In the genomic region with DNA sequence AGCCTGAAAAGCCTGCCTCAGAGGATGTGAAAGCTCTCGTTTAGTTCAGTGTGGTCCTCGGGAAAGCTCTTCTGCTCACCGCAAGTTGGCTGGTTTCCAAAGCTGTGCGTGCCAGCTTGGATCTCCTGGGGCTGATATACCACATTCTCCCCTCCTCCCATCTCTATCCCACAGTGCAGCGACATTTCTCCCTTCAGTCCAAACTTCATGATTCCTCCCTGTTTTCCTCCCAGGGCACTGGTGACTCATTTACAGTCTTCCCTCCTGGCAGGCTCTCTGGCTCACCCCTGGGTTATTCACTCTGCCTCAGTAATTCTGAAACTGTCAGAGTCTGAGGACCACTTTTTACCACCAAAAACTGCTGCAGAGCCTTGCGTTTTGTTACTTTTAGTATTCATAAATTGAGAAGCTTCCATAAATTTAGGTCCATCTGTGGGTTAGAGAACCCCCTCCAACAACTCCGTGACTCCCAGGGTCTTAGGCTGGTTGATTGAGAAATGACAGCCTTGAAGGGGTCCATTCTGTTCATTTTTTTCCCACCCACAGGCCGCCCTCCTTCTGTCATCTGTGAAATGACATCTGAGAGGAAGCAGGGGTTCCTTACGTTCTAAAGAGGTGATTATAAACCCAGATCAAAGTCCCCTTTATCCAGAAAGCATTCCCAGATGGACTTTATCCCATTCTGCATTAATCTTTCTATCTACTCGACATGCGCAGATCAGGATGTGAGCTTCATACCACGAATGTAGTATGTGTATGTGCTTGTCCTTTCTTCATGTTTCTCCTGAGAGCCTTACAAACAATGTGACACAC, we compare ENCODE assay signal across 11 cellular contexts. TPM values are rescaled to one million over a fixed set of nuclear protein-coding genes. Genes with fewer than 3 reads are reported as not detected.
A peak's percentile ranks its signal among the peaks of the same experiment; 100 is the strongest.
DNase-seq lines count a peak whose midpoint lies in the region; ATAC-seq and TF ChIP-seq lines count a peak whose summit lies in the region.
"Had no signal": no experiment of that assay in that cellular context is flagged by ENCODE, and none has a peak within 500 bp of the region (broad histone marks: within the 10 kb centered on the region; RNA-seq: fewer than 3 reads in every experiment).

No MANE protein-coding gene starts in this region.

- H3K9me3 Mint-ChIP-seq in activated T-cell treated with anti-CD3 and anti-CD28 coated beads, Interleukin-2, amount 50 U/mL, for 4 hours, result no peaks in the 10 kb centered on the region
- H3K9me3 Mint-ChIP-seq: naive B cell had no signal

- no peak for ATAC-seq in HG03175 (IDR thresholded peaks at IDR 0.05; ENCODE audit: unreplicated experiment)
- ATAC-seq in activated T-cell treated with anti-CD3 and anti-CD28 coated beads, Interleukin-2, amount 50 U/mL, for 4 hours, result no peak
- no peak for ATAC-seq in HG03108 (IDR thresholded peaks at IDR 0.05; ENCODE audit: unreplicated experiment)

- H3K4me3 ChIP-seq in astrocyte of the cerebellum (ENCODE audit: low read depth, low read length), result no peak overlapping the region

- H3K27me3 Mint-ChIP-seq in activated T-cell treated with anti-CD3 and anti-CD28 coated beads, Interleukin-2, amount 50 U/mL, for 4 hours (ENCODE audit: low read depth), result peaks cover 31% of the 10 kb centered on the region

- in situ Hi-C loops in astrocyte of the cerebellum (cut with HindIII; ENCODE audit: low sequenced_read_pairs), result no loop called here

- no peak for TF ChIP-seq CTCF in astrocyte of the cerebellum (IDR thresholded peaks at IDR 0.05; ENCODE audit: low read depth, low read length, missing control alignments)

- no peaks in the 10 kb centered on the region for H3K36me3 Mint-ChIP-seq in activated T-cell treated with anti-CD3 and anti-CD28 coated beads, Interleukin-2, amount 50 U/mL, for 4 hours (ENCODE audit: insufficient read depth)
- H3K36me3 Mint-ChIP-seq: naive B cell had no signal

- H3K4me3 Mint-ChIP-seq in activated T-cell treated with anti-CD3 and anti-CD28 coated beads, Interleukin-2, amount 50 U/mL, for 4 hours, result no peak overlapping the region

- DNase-seq in AG08395 (ENCODE audit: low spot score), result peak; percentile 95
- DNase-seq in HS-5 (ENCODE audit: low read depth), result peak; percentile 68
- peak; percentile 49 for DNase-seq in astrocyte of the cerebellum (ENCODE audit: low read depth)
- DNase-seq in kidney glomerular epithelial cell (lab: John Stamatoyannopoulos, UW), result peak; percentile 93
- no peak for DNase-seq in NCI-H748 treated with DMSO at 0.1 percent for 48 hours (lab: John Stamatoyannopoulos, UW)
- DNase-seq in activated T-cell treated with anti-CD3 and anti-CD28 coated beads, Interleukin-2, amount 50 U/mL, for 4 hours, result no peak
- DNase-seq: naive B cell, NCI-H1436 treated with DMSO at 0.1 percent for 48 hours had no signal

- peaks cover 8% of the 10 kb centered on the region for H3K4me1 Mint-ChIP-seq in activated T-cell treated with anti-CD3 and anti-CD28 coated beads, Interleukin-2, amount 50 U/mL, for 4 hours (ENCODE audit: low read depth)

RNA-seq across cellular contexts. Expression of gene TRIM10, which starts 6.1 kb away (rescaled TPM):
- not detected for total RNA-seq in activated T-cell treated with anti-CD3 and anti-CD28 coated beads, Interleukin-2, amount 50 U/mL, for 4 hours

RNA-seq across cellular contexts. Expression of gene TRIM15, which starts 8.4 kb away (rescaled TPM):
- under 1 TPM in 1 of 3 donors, not detected in 2; 0.15 TPM for total RNA-seq in activated T-cell treated with anti-CD3 and anti-CD28 coated beads, Interleukin-2, amount 50 U/mL, for 4 hours

RNA-seq across cellular contexts. Expression of gene TRIM40, which starts 19.0 kb away (rescaled TPM):
- total RNA-seq in activated T-cell treated with anti-CD3 and anti-CD28 coated beads, Interleukin-2, amount 50 U/mL, for 4 hours, result not detected
- total RNA-seq: T-helper 1 cell treated with Interleukin-12 subunit alpha and Interleukin-12 subunit beta and Interleukin-4 antibody, amounts not matched to agents 30 ng/mL and 1 ng/mL, for 36 hours had no signal

RNA-seq across cellular contexts. Expression of gene TRIM31, which starts 42.0 kb away (rescaled TPM):
- total RNA-seq in activated T-cell treated with anti-CD3 and anti-CD28 coated beads, Interleukin-2, amount 50 U/mL, for 4 hours, result not detected
- total RNA-seq: T-helper 1 cell treated with Interleukin-12 subunit alpha and Interleukin-12 subunit beta and Interleukin-4 antibody, amounts not matched to agents 30 ng/mL and 1 ng/mL, for 36 hours had no signal

RNA-seq across cellular contexts. Expression of gene TRIM26, which starts 58.3 kb away (rescaled TPM):
- 10 to 100 TPM; 57.1 to 72.5 (median 61.6) TPM for total RNA-seq in activated T-cell treated with anti-CD3 and anti-CD28 coated beads, Interleukin-2, amount 50 U/mL, for 4 hours

Comparison
In these comparisons a context has a peak if more than half of its experiments do, and no peak if none do; other contexts are left out.
1. DNase-seq: peak in AG08395 (single experiment), HS-5 (single experiment), astrocyte of the cerebellum (single experiment) and kidney glomerular epithelial cell (single experiment); none in NCI-H748 treated with DMSO at 0.1 percent for 48 hours (single experiment) and activated T-cell treated with anti-CD3 and anti-CD28 coated beads, Interleukin-2, amount 50 U/mL, for 4 hours (single experiment).